19 cellular contexts compared by ENCODE assay signal in the genomic region with DNA sequence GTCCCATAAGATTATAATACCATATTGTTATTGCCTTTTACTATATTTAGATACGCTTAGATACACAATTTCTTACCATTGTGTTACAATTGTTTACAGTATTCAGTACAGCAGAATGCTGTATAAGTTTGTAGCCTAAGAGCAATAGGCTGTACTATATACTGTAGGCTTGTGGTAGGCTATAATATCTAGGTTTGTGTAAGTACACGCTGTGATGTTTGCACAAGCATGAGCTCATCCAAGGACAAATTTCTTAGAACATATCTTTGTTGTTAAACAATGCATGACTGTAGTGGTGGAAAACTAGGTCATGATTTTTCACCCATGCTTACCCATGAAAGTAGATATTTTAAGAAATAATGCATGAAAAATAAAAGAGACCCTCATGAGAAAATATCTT.
"Had no signal": no experiment of that assay in that cellular context is flagged by ENCODE, and none has a peak within 500 bp of the region (broad histone marks: within the 10 kb centered on the region; RNA-seq: fewer than 3 reads in every experiment).

No MANE protein-coding gene starts in this region.

- H3K4me3 ChIP-seq: hepatocyte, psoas muscle, spleen, tibial artery, upper lobe of left lung, uterus had no signal

- DNase-seq: foreskin melanocyte; head of caudate nucleus; kidney glomerular epithelial cell; mesendoderm; naive B cell; occipital lobe; psoas muscle; retina; spleen; stimulated activated CD4-positive, alpha-beta T cell treated with anti-CD3 and anti-CD28 coated beads, Interleukin-15, amount 100 ng/mL, for 24 hours; stimulated activated CD4-positive, alpha-beta T cell treated with anti-CD3 and anti-CD28 coated beads, Interleukin-1b, Interleukin-23, amount 100 ng/mL, for 48 hours; stimulated activated CD4-positive, alpha-beta T cell treated with anti-CD3 and anti-CD28 coated beads, Interleukin-4, amount 100 ng/mL, for 24 hours; tibial artery; upper lobe of left lung; uterus had no signal

- H2AFZ ChIP-seq: hepatocyte had no signal

- H3K79me2 ChIP-seq: hepatocyte had no signal

- H3K27ac ChIP-seq: hepatocyte, psoas muscle, spleen, tibial artery, upper lobe of left lung, uterus had no signal

- FAIRE-seq: islet of Langerhans had no signal

- H3K4me1 ChIP-seq: psoas muscle, spleen, tibial artery, upper lobe of left lung, uterus had no signal

- ATAC-seq: psoas muscle; sciatic nerve; stimulated activated memory B cell treated with anti-CD40 and anti-IgM and Interleukin-4, amounts not matched to agents 10 μg/mL and 1 μg/mL and 100 μg/mL, for 72 hours had no signal

- H3K9me3 ChIP-seq: psoas muscle, spleen, tibial artery, upper lobe of left lung, uterus had no signal

- H3K36me3 ChIP-seq: spleen, tibial artery, upper lobe of left lung, uterus had no signal

- H3K4me2 ChIP-seq: hepatocyte had no signal

- H3K27me3 ChIP-seq: hepatocyte, spleen, tibial artery, upper lobe of left lung, uterus had no signal
